ENCODE assay signal across 28 cellular contexts in the genomic region with DNA sequence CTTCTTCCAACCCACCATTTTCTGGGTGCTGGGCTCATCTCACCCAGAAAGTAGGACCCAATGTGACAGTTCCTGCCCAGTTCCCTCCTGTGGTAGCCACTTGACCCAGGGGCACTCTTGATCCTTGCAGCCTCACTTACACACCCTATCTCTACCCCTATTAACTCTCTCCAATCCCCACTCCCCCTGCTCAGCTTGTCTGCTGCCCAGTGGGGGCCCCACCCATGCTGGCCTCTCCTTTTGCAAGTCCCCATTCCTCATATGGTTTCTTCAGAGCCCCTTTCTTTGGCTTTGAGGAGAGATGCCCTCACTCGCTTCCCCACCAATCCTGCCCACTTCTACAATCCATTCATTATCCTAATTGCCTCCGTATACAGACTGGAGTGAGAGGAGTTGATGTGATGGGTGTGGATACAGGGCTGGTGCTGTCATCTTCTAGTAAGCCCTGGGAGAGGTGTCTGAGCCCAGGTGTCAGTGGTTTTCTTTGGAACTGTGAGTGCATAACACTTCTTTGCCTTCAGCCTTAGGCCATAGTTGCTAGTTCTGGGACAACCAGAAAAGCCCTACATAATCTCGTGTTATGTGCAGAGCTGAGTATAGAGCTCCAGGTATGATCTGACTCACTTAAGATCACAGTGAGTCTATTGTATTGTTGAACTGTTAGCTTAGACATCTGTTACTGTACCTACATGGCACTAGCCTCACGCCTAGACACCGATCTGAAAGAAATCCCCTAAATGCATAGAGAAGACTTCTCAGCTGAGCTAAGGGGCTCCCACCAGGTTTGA. TPM values are rescaled to one million over a fixed set of nuclear protein-coding genes. Genes with fewer than 3 reads are reported as not detected.
A peak's percentile ranks its signal among the peaks of the same experiment; 100 is the strongest.
DNase-seq lines count a peak whose midpoint lies in the region; ATAC-seq, FAIRE-seq and TF ChIP-seq lines count a peak whose summit lies in the region.
"Had no signal": no experiment of that assay in that cellular context is flagged by ENCODE, and none has a peak within 500 bp of the region (broad histone marks: within the 10 kb centered on the region; RNA-seq: fewer than 3 reads in every experiment).

No MANE protein-coding gene starts in this region.

- no peaks in the 10 kb centered on the region for H3K79me2 ChIP-seq in mammary epithelial cell (ENCODE audit: insufficient read depth, low read length)

- H3K36me3 Mint-ChIP-seq in activated T-helper 1 cell treated with anti-CD3 and anti-CD28 coated beads, Interleukin-12 subunit alpha, Interleukin-12 subunit beta, Interleukin-2, Interleukin-4 antibody, amounts not matched to agents 30 ng/mL and 10 ng/mL and 1 ng/mL, durations not matched to agents 14 hours and 24 hours and 36 hours (ENCODE audit: low read depth), result peaks cover 11% of the 10 kb centered on the region

- peak; percentile 32 for FAIRE-seq in urothelium cell line (lab: Jason Lieb, UNC)
- FAIRE-seq: A204.1, G401.6, HTR-8/SVneo, K562, RCC 7860 had no signal

- no peak overlapping the region for H3K4me3 Mint-ChIP-seq in activated T-helper 1 cell treated with anti-CD3 and anti-CD28 coated beads, Interleukin-12 subunit alpha, Interleukin-12 subunit beta, Interleukin-2, Interleukin-4 antibody, amounts not matched to agents 30 ng/mL and 10 ng/mL and 1 ng/mL, durations not matched to agents 14 hours and 24 hours and 36 hours
- H3K4me3 Mint-ChIP-seq: GM23338, H9 had no signal

- H3K9me3 ChIP-seq in mammary epithelial cell (replicated peaks; ENCODE audit: insufficient read depth, low read length) (no peaks in the 10 kb centered on the region), breast epithelium (no peaks in the 10 kb centered on the region)
- H3K9me3 ChIP-seq: BLaER1, Caco-2 had no signal

- H3K27ac Mint-ChIP-seq in activated T-helper 1 cell treated with anti-CD3 and anti-CD28 coated beads, Interleukin-12 subunit alpha, Interleukin-12 subunit beta, Interleukin-2, Interleukin-4 antibody, amounts not matched to agents 30 ng/mL and 10 ng/mL and 1 ng/mL, durations not matched to agents 14 hours and 24 hours and 36 hours, result peak overlapping the region; percentile 75
- H3K27ac Mint-ChIP-seq: GM23338 had no signal

- DNase-seq in mammary epithelial cell (peak; percentile 86), breast epithelium (ENCODE audit: low spot score in 2 of 2) (no peak), urothelium cell line (ENCODE audit: low spot score) (no peak), NCI-H748 treated with DMSO at 0.1 percent for 48 hours (lab: John Stamatoyannopoulos, UW) (no peak)
- DNase-seq in activated T-helper 1 cell treated with anti-CD3 and anti-CD28 coated beads, Interleukin-12 subunit alpha, Interleukin-12 subunit beta, Interleukin-2, Interleukin-4 antibody, amounts not matched to agents 30 ng/mL and 10 ng/mL and 1 ng/mL, durations not matched to agents 14 hours and 24 hours and 36 hours (ENCODE audit: low spot score), result no peak
- no peak for DNase-seq in stimulated activated CD4-positive, alpha-beta T cell treated with anti-CD3 and anti-CD28 coated beads, Interleukin-4, amount 100 ng/mL, for 1 hour
- DNase-seq: Caco-2; CD4-positive, alpha-beta memory T cell; H9; MV-4-11; NCI-H1105; NCI-H1436 treated with DMSO at 0.1 percent for 48 hours; NCI-H187 treated with DMSO at 0.1 percent for 48 hours; NCI-H2171 treated with DMSO at 0.1 percent for 48 hours; NCI-H345; NCI-H510A treated with DMSO at 0.1 percent for 48 hours had no signal

- peaks cover 4% of the 10 kb centered on the region for H3K27me3 Mint-ChIP-seq in activated T-helper 1 cell treated with anti-CD3 and anti-CD28 coated beads, Interleukin-12 subunit alpha, Interleukin-12 subunit beta, Interleukin-2, Interleukin-4 antibody, amounts not matched to agents 30 ng/mL and 10 ng/mL and 1 ng/mL, durations not matched to agents 14 hours and 24 hours and 36 hours (ENCODE audit: insufficient read depth)
- H3K27me3 Mint-ChIP-seq: CD4-positive, alpha-beta memory T cell had no signal

- peaks cover 5% of the 10 kb centered on the region for H3K9me3 Mint-ChIP-seq in activated T-helper 1 cell treated with anti-CD3 and anti-CD28 coated beads, Interleukin-12 subunit alpha, Interleukin-12 subunit beta, Interleukin-2, Interleukin-4 antibody, amounts not matched to agents 30 ng/mL and 10 ng/mL and 1 ng/mL, durations not matched to agents 14 hours and 24 hours and 36 hours
- H3K9me3 Mint-ChIP-seq: CD4-positive, alpha-beta memory T cell; GM23338; H9 had no signal

- H3K4me2 ChIP-seq in mammary epithelial cell (ENCODE audit: insufficient read depth, low read depth, low read length), result no peak overlapping the region
- H3K4me2 ChIP-seq: BLaER1, GM23338 had no signal

- H4K20me1 ChIP-seq in mammary epithelial cell (ENCODE audit: insufficient read depth, low read length), result no peaks in the 10 kb centered on the region
- H4K20me1 ChIP-seq: BLaER1 had no signal

- 61% methylated on average over 5 of the region's 5 CpGs for WGBS in mammary epithelial cell (ENCODE audit: low coverage, missing lambda C conversion rate)

- in situ Hi-C loops in mammary epithelial cell (cut with MboI; ENCODE audit: low sequenced_read_pairs in 2 of 2), result no loop called here

- no peak for TF ChIP-seq POLR2A in breast epithelium (IDR thresholded peaks at IDR 0.05)

- H3K36me3 ChIP-seq in mammary epithelial cell (ENCODE audit: insufficient read depth, low read length), result no peaks in the 10 kb centered on the region
- H3K36me3 ChIP-seq in breast epithelium, result no peaks in the 10 kb centered on the region
- H3K36me3 ChIP-seq: BLaER1 had no signal

- H2AFZ ChIP-seq in mammary epithelial cell (ENCODE audit: low read depth, low read length), result no peak overlapping the region
- H2AFZ ChIP-seq: GM23338 had no signal

- H3K9ac ChIP-seq in mammary epithelial cell (ENCODE audit: insufficient read depth, low read length), result no peak overlapping the region
- H3K9ac ChIP-seq: BLaER1 had no signal

- H3K4me1 ChIP-seq in mammary epithelial cell (ENCODE audit: insufficient read depth, low read length) (peaks cover 2% of the 10 kb centered on the region), breast epithelium (no peaks in the 10 kb centered on the region)
- H3K4me1 ChIP-seq: BLaER1 had no signal

- TF ChIP-seq CTCF in mammary epithelial cell (conservative IDR thresholded peaks at IDR 0.05 in 1 of 2, IDR thresholded peaks at IDR 0.05 in 1 of 2; ENCODE audit: extremely low read depth in 1 of 2, insufficient read depth in 1 of 2, low read depth in 1 of 2, low read length in 2 of 2) (no peak), breast epithelium (IDR thresholded peaks at IDR 0.05) (no peak)

- intact Hi-C loops in mammary epithelial cell (cut with micrococcal nuclease) (no loop called here), breast epithelium (cut with DNase I; ENCODE audit: low total_unique reads) (no loop called here)
- intact Hi-C loops in activated T-helper 1 cell treated with anti-CD3 and anti-CD28 coated beads, Interleukin-12 subunit alpha, Interleukin-12 subunit beta, Interleukin-2, Interleukin-4 antibody, amounts not matched to agents 30 ng/mL and 10 ng/mL and 1 ng/mL, durations not matched to agents 14 hours and 24 hours and 36 hours (cut with micrococcal nuclease), result no loop called here

- H3K4me3 ChIP-seq in mammary epithelial cell (replicated peaks in 1 of 3; ENCODE audit: insufficient read depth in 1 of 3, low read depth in 2 of 3, low read length in 3 of 3), result no peak overlapping the region
- no peak overlapping the region for H3K4me3 ChIP-seq in breast epithelium
- H3K4me3 ChIP-seq: BLaER1, GM23338, K562 had no signal

- peaks cover 83% of the 10 kb centered on the region for H3K4me1 Mint-ChIP-seq in activated T-helper 1 cell treated with anti-CD3 and anti-CD28 coated beads, Interleukin-12 subunit alpha, Interleukin-12 subunit beta, Interleukin-2, Interleukin-4 antibody, amounts not matched to agents 30 ng/mL and 10 ng/mL and 1 ng/mL, durations not matched to agents 14 hours and 24 hours and 36 hours (ENCODE audit: low read depth)
- H3K4me1 Mint-ChIP-seq: GM23338, H9 had no signal

- H3K27me3 ChIP-seq in mammary epithelial cell (ENCODE audit: insufficient read depth, low read length) (peaks cover 2% of the 10 kb centered on the region), breast epithelium (no peaks in the 10 kb centered on the region)
- H3K27me3 ChIP-seq: BLaER1 had no signal

- no TSS peak for BruUV-seq in mammary epithelial cell (replicated peaks; lab: Mats Ljungman, UMichigan)

- CTCF ChIA-PET in mammary epithelial cell (lab: Charles Lee; ENCODE audit: low non-redundant PET), result no interaction called here

- no peak overlapping the region for H3K27ac ChIP-seq in mammary epithelial cell (ENCODE audit: insufficient read depth, low read depth, low read length)
- no peak overlapping the region for H3K27ac ChIP-seq in breast epithelium
- H3K27ac ChIP-seq: BLaER1 had no signal

- dilution Hi-C loops in mammary epithelial cell (cut with HindIII; ENCODE audit: low sequenced_read_pairs), result loop anchor here (25.0 kb wide), 1 partner anchor 279 kb away; no protein-coding TSS in a partner anchor

- peak; percentile 68 for ATAC-seq in esophagus mucosa
- ATAC-seq in HG03457 (IDR thresholded peaks at IDR 0.05; ENCODE audit: unreplicated experiment), result no peak
- ATAC-seq: GM23338, K562 had no signal

RNA-seq across cellular contexts. Expression of a gene that starts 4.8 kb away (rescaled TPM):
- total RNA-seq in mammary epithelial cell (not detected), breast epithelium (under 1 TPM; 0.73 to 0.98 (median 0.96) TPM), esophagus mucosa (0.28 TPM)
- not detected for polyA plus RNA-seq in mammary epithelial cell
- not detected for polyA minus RNA-seq in mammary epithelial cell
- 5.8 TPM in 2 replicates for total RNA-seq in activated T-helper 1 cell treated with anti-CD3 and anti-CD28 coated beads, Interleukin-12 subunit alpha, Interleukin-12 subunit beta, Interleukin-2, Interleukin-4 antibody, amounts not matched to agents 30 ng/mL and 10 ng/mL and 1 ng/mL, durations not matched to agents 14 hours and 24 hours and 36 hours
- total RNA-seq: Caco-2, GM23338, H9, K562, LHCN-M2, MCF 10A had no signal
- polyA plus RNA-seq: AG04450, GM23338, K562 had no signal

RNA-seq across cellular contexts. Expression of a gene that starts 12.0 kb away (rescaled TPM):
- total RNA-seq in mammary epithelial cell (not detected), breast epithelium (1 to 10 TPM; 1.3 to 2.2 (median 2.0) TPM), esophagus mucosa (0.48 TPM)
- not detected for polyA plus RNA-seq in mammary epithelial cell
- polyA minus RNA-seq in mammary epithelial cell, result not detected
- 20.6 and 21.0 TPM in 2 replicates for total RNA-seq in activated T-helper 1 cell treated with anti-CD3 and anti-CD28 coated beads, Interleukin-12 subunit alpha, Interleukin-12 subunit beta, Interleukin-2, Interleukin-4 antibody, amounts not matched to agents 30 ng/mL and 10 ng/mL and 1 ng/mL, durations not matched to agents 14 hours and 24 hours and 36 hours
- total RNA-seq: Caco-2, GM23338, H9, K562, LHCN-M2, MCF 10A had no signal
- polyA plus RNA-seq: AG04450, GM23338, K562 had no signal

RNA-seq across cellular contexts. Expression of a gene that starts 41.1 kb away (rescaled TPM):
- total RNA-seq in mammary epithelial cell (not detected), breast epithelium (1 to 10 TPM; 3.8 to 9.2 (median 4.1) TPM), esophagus mucosa (0.24 TPM)
- polyA plus RNA-seq in mammary epithelial cell, result not detected
- not detected for polyA minus RNA-seq in mammary epithelial cell
- 2.2 and 3.9 TPM in 2 replicates for total RNA-seq in activated T-helper 1 cell treated with anti-CD3 and anti-CD28 coated beads, Interleukin-12 subunit alpha, Interleukin-12 subunit beta, Interleukin-2, Interleukin-4 antibody, amounts not matched to agents 30 ng/mL and 10 ng/mL and 1 ng/mL, durations not matched to agents 14 hours and 24 hours and 36 hours
- total RNA-seq: GM23338, H9, MCF 10A had no signal
- polyA plus RNA-seq: GM23338 had no signal
